In genomic region chr4:25159837-25160713, GRCh38 we compare ENCODE assay signal across 8 cellular contexts. TPM values are rescaled to one million over a fixed set of nuclear protein-coding genes. Genes with fewer than 3 reads are reported as not detected.
DNase-seq lines count a peak whose midpoint lies in the region; ATAC-seq and TF ChIP-seq lines count a peak whose summit lies in the region.

Gene SEPSECS, minus strand, starts transcription at chr4:25160449. Its CDS starts 80 bp downstream, at chr4:25160369.

- DNase-seq in BE2C: peak; percentile 94
- peak; percentile 69 for DNase-seq in GM19240 (ENCODE audit: insufficient read length, low spot score)
- DNase-seq in NCI-H526 (lab: John Stamatoyannopoulos, UW): peak; percentile 96 to 97
- DNase-seq in activated CD4-positive, alpha-beta T cell treated with anti-CD3 and anti-CD28 coated beads for 48 hours: peak; percentile 95
- peak; percentile 99 for DNase-seq in colonic mucosa
- DNase-seq in stimulated activated CD4-positive, alpha-beta T cell treated with anti-CD3 and anti-CD28 coated beads, Interleukin-1b, Interleukin-23, amount 100 ng/mL, for 4 hours (ENCODE audit: low read depth in 2 of 2): peak; percentile 89

- peak within 1 kb of the TSS; percentile 93 for H3K4me3 ChIP-seq in BE2C (ENCODE audit: low read depth, low read length)
- H3K4me3 ChIP-seq in colonic mucosa: peak within 1 kb of the TSS; percentile 86

- H3K36me3 ChIP-seq in BE2C (no peaks in the 10 kb centered on the region), colonic mucosa (no peaks in the 10 kb centered on the region)

- intact Hi-C loops in colonic mucosa (cut with DNase I): loop anchor here (10.0 kb wide), 1 partner anchor 155 kb away; the partner anchor contains the start of gene ZCCHC4

- H3K9me3 ChIP-seq in BE2C (no peaks in the 10 kb centered on the region), colonic mucosa (no peaks in the 10 kb centered on the region)

- TF ChIP-seq CTCF in BE2C (IDR thresholded peaks at IDR 0.05; ENCODE audit: low read depth, low read length) (no peak), colonic mucosa (IDR thresholded peaks at IDR 0.05) (no peak)

- H3K27ac ChIP-seq in colonic mucosa: peak within 1 kb of the TSS; percentile 99
- H3K27ac ChIP-seq in layer of hippocampus (ENCODE audit: low read depth, low read length): peak within 1 kb of the TSS; percentile 81

- no peaks in the 10 kb centered on the region; the same call in 1 of the 2 replicates for H3K4me1 ChIP-seq in BE2C
- H3K4me1 ChIP-seq in colonic mucosa: peaks cover 5% of the 10 kb centered on the region

- H3K9ac ChIP-seq in colonic mucosa (ENCODE audit: low read depth in 2 of 2, low read length in 2 of 2): peak within 1 kb of the TSS; percentile 87 to 96

- H3K27me3 ChIP-seq in BE2C: no peaks in the 10 kb centered on the region
- H3K27me3 ChIP-seq in colonic mucosa: no peaks in the 10 kb centered on the region
- no peaks in the 10 kb centered on the region for H3K27me3 ChIP-seq in layer of hippocampus (ENCODE audit: control insufficient read depth, insufficient read depth, low read length)

- ATAC-seq in HG03460 (IDR thresholded peaks at IDR 0.05; ENCODE audit: unreplicated experiment): peak; percentile 78

RNA-seq across cellular contexts. Expression of gene SEPSECS, which starts in this region (rescaled TPM):
- 3.6 TPM for polyA plus RNA-seq in BE2C (2012; ENCODE audit: insufficient read depth, insufficient read length, low read depth)
- total RNA-seq in colonic mucosa: 10 to 100 TPM; 13.1 to 16.3 TPM

Comparison
In these comparisons a context has a peak if more than half of its experiments do, and no peak if none do; other contexts are left out.
1. Peak in every context shown above with its lines: DNase-seq, ATAC-seq, H3K4me3 ChIP-seq and H3K27ac ChIP-seq.